Comparison of ENCODE assay signal across 8 cellular contexts in the genomic region with DNA sequence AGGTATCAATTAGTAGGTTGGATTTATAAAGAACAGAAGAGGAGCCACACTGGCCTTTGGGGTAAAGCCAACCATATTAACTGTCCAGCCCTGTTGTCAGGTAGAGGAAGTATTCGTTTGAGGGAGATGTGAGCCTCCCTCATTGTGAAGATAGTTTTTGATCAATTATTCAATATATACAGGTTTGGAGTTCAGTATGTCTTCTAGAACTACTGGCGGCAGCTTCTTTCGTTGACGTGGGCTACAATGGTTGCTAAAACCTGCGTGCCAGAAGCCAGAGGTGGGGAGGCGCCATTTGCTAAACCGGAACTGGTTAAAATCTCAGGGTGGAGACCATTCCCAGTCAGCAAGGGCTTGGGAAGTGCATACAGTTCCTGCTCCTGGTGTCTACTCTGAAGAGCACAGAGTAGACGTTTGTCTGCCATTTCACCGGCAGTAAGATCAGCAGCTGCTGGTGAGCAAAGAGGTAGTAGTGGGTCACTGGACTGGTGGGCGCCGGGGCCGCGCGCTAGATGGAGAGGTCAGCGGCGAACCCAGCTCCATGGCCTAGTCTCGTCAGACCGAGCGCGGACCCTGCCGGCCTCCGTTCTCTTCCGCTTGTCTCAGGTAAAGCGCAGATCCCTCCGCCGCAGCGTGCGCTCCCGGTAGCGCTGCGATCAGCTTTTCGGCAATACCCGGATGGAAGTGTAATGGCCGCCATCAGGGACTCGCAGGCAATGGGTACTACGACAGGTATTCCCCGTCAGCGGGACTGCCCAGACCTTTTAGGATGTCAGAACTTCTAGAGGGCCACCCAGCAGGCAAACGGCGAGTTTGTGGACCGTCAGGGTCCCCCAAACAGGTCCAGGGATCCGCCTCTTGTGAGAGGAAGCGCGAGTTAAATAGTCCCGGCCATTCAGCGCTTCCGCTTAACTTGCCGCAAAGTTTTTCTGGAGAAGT. TPM values are rescaled to one million over a fixed set of nuclear protein-coding genes. Genes with fewer than 3 reads are reported as not detected.
DNase-seq lines count a peak whose midpoint lies in the region; ATAC-seq, FAIRE-seq and TF ChIP-seq lines count a peak whose summit lies in the region.

A gene with protein sequence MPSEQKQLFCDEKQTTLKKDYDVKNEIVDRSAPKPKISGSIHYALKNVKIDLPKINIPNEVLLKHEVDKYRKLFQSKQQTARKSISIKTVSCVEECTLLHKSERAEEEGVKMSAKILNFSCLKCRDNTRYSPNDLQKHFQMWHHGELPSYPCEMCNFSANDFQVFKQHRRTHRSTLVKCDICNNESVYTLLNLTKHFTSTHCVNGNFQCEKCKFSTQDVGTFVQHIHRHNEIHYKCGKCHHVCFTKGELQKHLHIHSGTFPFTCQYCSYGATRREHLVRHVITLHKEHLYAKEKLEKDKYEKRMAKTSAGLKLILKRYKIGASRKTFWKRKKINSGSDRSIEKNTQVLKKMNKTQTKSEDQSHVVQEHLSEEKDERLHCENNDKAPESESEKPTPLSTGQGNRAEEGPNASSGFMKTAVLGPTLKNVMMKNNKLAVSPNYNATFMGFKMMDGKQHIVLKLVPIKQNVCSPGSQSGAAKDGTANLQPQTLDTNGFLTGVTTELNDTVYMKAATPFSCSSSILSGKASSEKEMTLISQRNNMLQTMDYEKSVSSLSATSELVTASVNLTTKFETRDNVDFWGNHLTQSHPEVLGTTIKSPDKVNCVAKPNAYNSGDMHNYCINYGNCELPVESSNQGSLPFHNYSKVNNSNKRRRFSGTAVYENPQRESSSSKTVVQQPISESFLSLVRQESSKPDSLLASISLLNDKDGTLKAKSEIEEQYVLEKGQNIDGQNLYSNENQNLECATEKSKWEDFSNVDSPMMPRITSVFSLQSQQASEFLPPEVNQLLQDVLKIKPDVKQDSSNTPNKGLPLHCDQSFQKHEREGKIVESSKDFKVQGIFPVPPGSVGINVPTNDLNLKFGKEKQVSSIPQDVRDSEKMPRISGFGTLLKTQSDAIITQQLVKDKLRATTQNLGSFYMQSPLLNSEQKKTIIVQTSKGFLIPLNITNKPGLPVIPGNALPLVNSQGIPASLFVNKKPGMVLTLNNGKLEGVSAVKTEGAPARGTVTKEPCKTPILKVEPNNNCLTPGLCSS (N-terminal part only) (plus strand): TSS at position 911 of the 939 bp plus-strand sequence. CDS start 26,026 bp downstream, outside the sequence.

- POLR2A ChIA-PET in AG04449 (lab: Yijun Ruan, JAX) = interaction anchor here (0.6 to 2.4 kb wide), 9 partner anchors 9 to 893 kb away, joined by 3 to 44 read pairs (median 4); a partner anchor contains a TSS
- POLR2A ChIA-PET in WTC11 (lab: Charles Lee) = interaction anchor here (1.1 to 1.7 kb wide), 5 partner anchors 11 to 90 kb away, joined by 3 to 9 read pairs (median 4); a partner anchor contains a TSS

- FAIRE-seq in bronchial epithelial cell (lab: Jason Lieb, UNC) = no peak

- H3K4me1 Mint-ChIP-seq in WTC11 (peaks cover 28% of the 10 kb centered on the region), immature natural killer cell (peaks cover 24 to 29% of the 10 kb centered on the region in 2 donors)

- TF ChIP-seq CTCF in AG04449 (IDR thresholded peaks at IDR 0.05; ENCODE audit: insufficient read depth, low read length, missing control alignments) (no peak), WTC11 (IDR thresholded peaks at IDR 0.05) (no peak), bronchial epithelial cell (IDR thresholded peaks at IDR 0.05; ENCODE audit: insufficient read depth, low read length, severe bottlenecking) (peak; percentile 4)

- peak; percentile 95 for DNase-seq in AG04449 (ENCODE audit: low read depth, low spot score)
- peak; percentile 82 for DNase-seq in NCI-H2196 (lab: John Stamatoyannopoulos, UW; ENCODE audit: unreplicated experiment)
- DNase-seq in WTC11 (ENCODE audit: low spot score) = peak; percentile 91
- peak; percentile 86 for DNase-seq in bronchial epithelial cell (ENCODE audit: low read depth)
- peak; percentile 91 to 95 (median 94) for DNase-seq in immature natural killer cell
- DNase-seq in smooth muscle cell of the brain vasculature (ENCODE audit: low read depth, low spot score) = peak; percentile 94

- CTCF ChIA-PET in AG04449 (lab: Yijun Ruan, JAX) (interaction anchor here (1.0 to 1.4 kb wide), 4 partner anchors 12 to 40 kb away, joined by 3 read pairs; no protein-coding TSS in a partner anchor), WTC11 (lab: Charles Lee) (interaction anchor here (0.8 to 2.1 kb wide), 9 partner anchors 11 to 436 kb away, joined by 3 to 14 read pairs (median 3); a partner anchor contains a TSS)

- no peaks in the 10 kb centered on the region for H3K27me3 ChIP-seq in bronchial epithelial cell (ENCODE audit: control insufficient read depth, insufficient read depth, low read length)

- H3K27ac Mint-ChIP-seq in WTC11 (peak within 1 kb of the TSS; percentile 97), immature natural killer cell (peak within 1 kb of the TSS; percentile 98 to 99 (median 98))

- ATAC-seq in GM18870 (IDR thresholded peaks at IDR 0.05; ENCODE audit: unreplicated experiment) (peak; percentile 61), HG03108 (IDR thresholded peaks at IDR 0.05; ENCODE audit: unreplicated experiment) (peak; percentile 81), WTC11 (peak; percentile 88)

- peaks cover 3% of the 10 kb centered on the region; the same call in 1 of the 2 replicates for H3K27me3 Mint-ChIP-seq in WTC11 (ENCODE audit: low read depth)
- H3K27me3 Mint-ChIP-seq in immature natural killer cell (ENCODE audit: low read depth in 3 of 3) = peaks cover 27 to 50% (median 28%) of the 10 kb centered on the region in 3 donors

- H3K4me3 Mint-ChIP-seq in WTC11 = peak within 1 kb of the TSS; percentile 87
- peak within 1 kb of the TSS; percentile 91 to 97 (median 92) for H3K4me3 Mint-ChIP-seq in immature natural killer cell

- H3K9me3 Mint-ChIP-seq in WTC11 (peaks cover 3% of the 10 kb centered on the region; the same call in 1 of the 2 replicates), immature natural killer cell (peaks cover 0 to 24% (median 3%) of the 10 kb centered on the region in 6 donors)

- peaks cover 20% of the 10 kb centered on the region for H3K36me3 Mint-ChIP-seq in WTC11
- H3K36me3 Mint-ChIP-seq in immature natural killer cell = peaks cover 12 to 20% (median 14%) of the 10 kb centered on the region in 3 donors

- H3K4me3 ChIP-seq in AG04449 (ENCODE audit: low read depth, low read length) (peak within 1 kb of the TSS; percentile 77), bronchial epithelial cell (ENCODE audit: low read depth, low read length) (peak within 1 kb of the TSS; percentile 69)

- no peaks in the 10 kb centered on the region for H3K36me3 ChIP-seq in bronchial epithelial cell (ENCODE audit: control insufficient read depth, insufficient read depth, low read length)

TF ChIP-seq in WTC11, 78 proteins besides CTCF, POLR2A, EP300 and RAD21 (continues in another document):
- no peak for TF ChIP-seq ZNF263 (CRISPR knock-in tag; IDR thresholded peaks at IDR 0.05; ENCODE audit: low read depth)
- TF ChIP-seq SP1 (CRISPR knock-in tag; conservative IDR thresholded peaks at IDR 0.05) = peak; percentile 46; the same call in 1 of the 2 replicates
- TF ChIP-seq, protein P1, sequence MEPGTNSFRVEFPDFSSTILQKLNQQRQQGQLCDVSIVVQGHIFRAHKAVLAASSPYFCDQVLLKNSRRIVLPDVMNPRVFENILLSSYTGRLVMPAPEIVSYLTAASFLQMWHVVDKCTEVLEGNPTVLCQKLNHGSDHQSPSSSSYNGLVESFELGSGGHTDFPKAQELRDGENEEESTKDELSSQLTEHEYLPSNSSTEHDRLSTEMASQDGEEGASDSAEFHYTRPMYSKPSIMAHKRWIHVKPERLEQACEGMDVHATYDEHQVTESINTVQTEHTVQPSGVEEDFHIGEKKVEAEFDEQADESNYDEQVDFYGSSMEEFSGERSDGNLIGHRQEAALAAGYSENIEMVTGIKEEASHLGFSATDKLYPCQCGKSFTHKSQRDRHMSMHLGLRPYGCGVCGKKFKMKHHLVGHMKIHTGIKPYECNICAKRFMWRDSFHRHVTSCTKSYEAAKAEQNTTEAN (CRISPR knock-in tag; IDR thresholded peaks at IDR 0.05) = no peak; the same call in 1 of the 2 replicates
- peak; percentile 18; the same call in 1 of the 2 replicates for TF ChIP-seq NR2C2 (CRISPR knock-in tag; IDR thresholded peaks at IDR 0.05)
- TF ChIP-seq, protein P2, sequence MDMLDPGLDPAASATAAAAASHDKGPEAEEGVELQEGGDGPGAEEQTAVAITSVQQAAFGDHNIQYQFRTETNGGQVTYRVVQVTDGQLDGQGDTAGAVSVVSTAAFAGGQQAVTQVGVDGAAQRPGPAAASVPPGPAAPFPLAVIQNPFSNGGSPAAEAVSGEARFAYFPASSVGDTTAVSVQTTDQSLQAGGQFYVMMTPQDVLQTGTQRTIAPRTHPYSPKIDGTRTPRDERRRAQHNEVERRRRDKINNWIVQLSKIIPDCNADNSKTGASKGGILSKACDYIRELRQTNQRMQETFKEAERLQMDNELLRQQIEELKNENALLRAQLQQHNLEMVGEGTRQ (CRISPR knock-in tag; IDR thresholded peaks at IDR 0.05) = no peak; the same call in 1 of the 2 replicates
- no peak; the same call in 1 of the 2 replicates for TF ChIP-seq NFYB (CRISPR knock-in tag; conservative IDR thresholded peaks at IDR 0.05; ENCODE audit: low read depth)
- no peak; the same call in 1 of the 2 replicates for TF ChIP-seq TEAD1 (CRISPR knock-in tag; IDR thresholded peaks at IDR 0.05)
- TF ChIP-seq, protein P3, sequence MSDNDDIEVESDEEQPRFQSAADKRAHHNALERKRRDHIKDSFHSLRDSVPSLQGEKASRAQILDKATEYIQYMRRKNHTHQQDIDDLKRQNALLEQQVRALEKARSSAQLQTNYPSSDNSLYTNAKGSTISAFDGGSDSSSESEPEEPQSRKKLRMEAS (CRISPR knock-in tag; IDR thresholded peaks at IDR 0.05) = peak; percentile 54; the same call in 1 of the 2 replicates
- TF ChIP-seq, protein P4, sequence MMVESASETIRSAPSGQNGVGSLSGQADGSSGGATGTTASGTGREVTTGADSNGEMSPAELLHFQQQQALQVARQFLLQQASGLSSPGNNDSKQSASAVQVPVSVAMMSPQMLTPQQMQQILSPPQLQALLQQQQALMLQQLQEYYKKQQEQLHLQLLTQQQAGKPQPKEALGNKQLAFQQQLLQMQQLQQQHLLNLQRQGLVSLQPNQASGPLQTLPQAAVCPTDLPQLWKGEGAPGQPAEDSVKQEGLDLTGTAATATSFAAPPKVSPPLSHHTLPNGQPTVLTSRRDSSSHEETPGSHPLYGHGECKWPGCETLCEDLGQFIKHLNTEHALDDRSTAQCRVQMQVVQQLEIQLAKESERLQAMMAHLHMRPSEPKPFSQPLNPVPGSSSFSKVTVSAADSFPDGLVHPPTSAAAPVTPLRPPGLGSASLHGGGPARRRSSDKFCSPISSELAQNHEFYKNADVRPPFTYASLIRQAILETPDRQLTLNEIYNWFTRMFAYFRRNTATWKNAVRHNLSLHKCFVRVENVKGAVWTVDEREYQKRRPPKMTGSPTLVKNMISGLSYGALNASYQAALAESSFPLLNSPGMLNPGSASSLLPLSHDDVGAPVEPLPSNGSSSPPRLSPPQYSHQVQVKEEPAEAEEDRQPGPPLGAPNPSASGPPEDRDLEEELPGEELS (CRISPR knock-in tag; IDR thresholded peaks at IDR 0.05) = peak; percentile 51; the same call in 1 of the 2 replicates

RNA-seq across cellular contexts. Expression of the gene that starts here (rescaled TPM):
- total RNA-seq in WTC11 (2021) (29.9 to 34.3 TPM (median 32.0 TPM) in 3 replicates), bronchial epithelial cell (21.1 and 26.2 TPM in 2 replicates)
- polyA plus RNA-seq in immature natural killer cell = 10 to 100 TPM in 2 of 3 donors, 1 to 10 TPM in 1; 8.6 to 15.9 (median 14.9) TPM

Comparison
In these comparisons a context has a peak if more than half of its experiments do, and no peak if none do; other contexts are left out.
1. Peak in every context shown above with its lines: DNase-seq, ATAC-seq and H3K4me3 ChIP-seq.